Comparison of ENCODE assay signal across 18 cellular contexts in the genomic region with DNA sequence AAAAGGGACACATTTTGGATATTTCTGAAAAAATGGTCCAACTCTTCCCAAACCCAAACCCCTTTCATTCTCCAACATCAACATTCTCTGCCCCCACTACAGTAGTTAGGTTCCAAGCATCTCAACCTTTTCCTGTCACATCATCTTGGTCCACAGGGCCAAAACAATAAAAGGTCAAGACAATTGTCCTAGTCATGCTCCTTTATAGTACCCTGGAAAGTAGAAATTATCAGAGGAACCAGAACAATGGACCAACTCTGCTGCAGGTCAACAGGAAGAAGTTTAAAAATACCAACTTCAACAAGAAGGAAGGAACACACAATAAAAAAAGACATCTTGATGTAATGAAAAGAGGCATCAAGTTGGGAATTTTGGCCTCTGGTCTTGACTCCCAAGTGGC. TPM values are rescaled to one million over a fixed set of nuclear protein-coding genes. Genes with fewer than 3 reads are reported as not detected.
DNase-seq lines count a peak whose midpoint lies in the region; ATAC-seq, FAIRE-seq and TF ChIP-seq lines count a peak whose summit lies in the region.
"Had no signal": no experiment of that assay in that cellular context is flagged by ENCODE, and none has a peak within 500 bp of the region (broad histone marks: within the 10 kb centered on the region; RNA-seq: fewer than 3 reads in every experiment).

No MANE protein-coding gene starts in this region.

- H3K9me1 ChIP-seq in endothelial cell of umbilical vein (replicated peaks; ENCODE audit: control insufficient read depth, extremely low read depth, insufficient read depth, low read length): no peaks in the 10 kb centered on the region

- intact Hi-C loops in heart right ventricle (cut with DNase I) (loop anchor here in 1 of 10 donors (5.0 kb wide), 1 partner anchor 34 kb away; the partner anchor contains the start of gene CLASP1), cardiac septum (cut with DNase I) (no loop called here), endothelial cell of umbilical vein (cut with micrococcal nuclease) (no loop called here), gastrocnemius medialis (cut with DNase I; ENCODE audit: low total_unique reads) (no loop called here), Calu3 (cut with micrococcal nuclease; ENCODE audit: unreplicated experiment) (no loop called here)

- H3K9ac ChIP-seq in BLaER1 treated with 17β-estradiol and CSF1 and Interleukin-3, amounts not matched to agents 10 nM and 100 nM: no peak overlapping the region
- H3K9ac ChIP-seq in endothelial cell of umbilical vein (replicated peaks; ENCODE audit: extremely low read depth, insufficient read depth, low read length): no peak overlapping the region
- H3K9ac ChIP-seq: GM23248 had no signal

- H3K4me3 ChIP-seq in heart right ventricle (no peak overlapping the region), endothelial cell of umbilical vein (replicated peaks in 1 of 3; ENCODE audit: insufficient read depth in 1 of 3, low read depth in 1 of 3, low read length in 3 of 3) (no peak overlapping the region), gastrocnemius medialis (no peak overlapping the region)
- H3K4me3 ChIP-seq in BLaER1 treated with 17β-estradiol and CSF1 and Interleukin-3, amounts not matched to agents 10 nM and 100 nM: peak overlapping the region in 6 of 10 experiments; percentile 19 to 48 (median 40); a peak in 4 of 20 replicates
- H3K4me3 ChIP-seq: GM23248 had no signal

- no TSS peak for BruUV-seq in endothelial cell of umbilical vein (replicated peaks; lab: Mats Ljungman, UMichigan)
- no TSS peak for BruUV-seq in Calu3 (replicated peaks; lab: Mats Ljungman, UMichigan)

- no peak overlapping the region for H3K4me3 Mint-ChIP-seq in Calu3 (ENCODE audit: low read depth, unreplicated experiment)
- H3K4me3 Mint-ChIP-seq: CD4-positive, alpha-beta memory T cell had no signal

- H3K27me3 Mint-ChIP-seq in Calu3 (ENCODE audit: unreplicated experiment): no peaks in the 10 kb centered on the region
- H3K27me3 Mint-ChIP-seq: CD4-positive, alpha-beta memory T cell had no signal

- peaks cover 0 to 15% (median 0%) of the 10 kb centered on the region in 9 donors for H3K36me3 ChIP-seq in heart right ventricle
- peaks cover 27 to 47% (median 38%) of the 10 kb centered on the region in 11 experiments for H3K36me3 ChIP-seq in BLaER1 treated with 17β-estradiol and CSF1 and Interleukin-3, amounts not matched to agents 10 nM and 100 nM
- H3K36me3 ChIP-seq in endothelial cell of umbilical vein (ENCODE audit: control insufficient read depth in 2 of 2, extremely low read depth in 1 of 2, insufficient read depth in 2 of 2, low read length in 2 of 2): no peaks in the 10 kb centered on the region
- no peaks in the 10 kb centered on the region for H3K36me3 ChIP-seq in gastrocnemius medialis

- H3K27me3 ChIP-seq in heart right ventricle (no peaks in the 10 kb centered on the region), endothelial cell of umbilical vein (ENCODE audit: control insufficient read depth in 2 of 2, insufficient read depth in 2 of 2, low read length in 2 of 2) (no peaks in the 10 kb centered on the region), gastrocnemius medialis (no peaks in the 10 kb centered on the region)
- no peaks in the 10 kb centered on the region for H3K27me3 ChIP-seq in BLaER1 treated with 17β-estradiol and CSF1 and Interleukin-3, amounts not matched to agents 10 nM and 100 nM

- H3K4me1 ChIP-seq in heart right ventricle (peaks cover 8 to 70% (median 48%) of the 10 kb centered on the region in 9 donors), endothelial cell of umbilical vein (ENCODE audit: control insufficient read depth, extremely low read depth, insufficient read depth, low read length) (peaks cover 31% of the 10 kb centered on the region), gastrocnemius medialis (peaks cover 57 to 59% of the 10 kb centered on the region in 2 donors)
- peaks cover 16 to 25% (median 22%) of the 10 kb centered on the region in 10 experiments for H3K4me1 ChIP-seq in BLaER1 treated with 17β-estradiol and CSF1 and Interleukin-3, amounts not matched to agents 10 nM and 100 nM

- H3K79me2 ChIP-seq in endothelial cell of umbilical vein (ENCODE audit: control insufficient read depth, insufficient read depth, low read length): peaks cover 31% of the 10 kb centered on the region

- peaks cover 0 to 27% (median 0%) of the 10 kb centered on the region in 11 donors for H3K9me3 ChIP-seq in heart right ventricle
- H3K9me3 ChIP-seq in BLaER1 treated with 17β-estradiol and CSF1 and Interleukin-3, amounts not matched to agents 10 nM and 100 nM (replicated peaks in 1 of 11): peaks cover 53 to 81% (median 71%) of the 10 kb centered on the region in 11 experiments
- no peaks in the 10 kb centered on the region for H3K9me3 ChIP-seq in endothelial cell of umbilical vein (replicated peaks; ENCODE audit: control insufficient read depth, insufficient read depth, low read length)
- H3K9me3 ChIP-seq in gastrocnemius medialis: no peaks in the 10 kb centered on the region

- TF ChIP-seq POLR2A in endothelial cell of umbilical vein (IDR thresholded peaks at IDR 0.05; ENCODE audit: low read depth, low read length) (no peak), gastrocnemius medialis (IDR thresholded peaks at IDR 0.05) (no peak)

- dilution Hi-C loops in endothelial cell of umbilical vein (cut with MboI; ENCODE audit: extremely low pct_ligation_motif_present, low sequenced_read_pairs): no loop called here

- H3K27ac Mint-ChIP-seq in Calu3 (ENCODE audit: unreplicated experiment): no peak overlapping the region
- H3K27ac Mint-ChIP-seq: CD4-positive, alpha-beta memory T cell had no signal

- H2AFZ ChIP-seq in endothelial cell of umbilical vein (ENCODE audit: low read depth, low read length): no peak overlapping the region
- H2AFZ ChIP-seq: GM23248 had no signal

- no peak overlapping the region for H3K4me2 ChIP-seq in BLaER1 treated with 17β-estradiol and CSF1 and Interleukin-3, amounts not matched to agents 10 nM and 100 nM
- H3K4me2 ChIP-seq in endothelial cell of umbilical vein (ENCODE audit: insufficient read depth, low read length): peak overlapping the region; percentile 3

- peak in 7 of 8 donors; percentile 17 to 77 (median 62) for ATAC-seq in heart right ventricle
- peak in 1 of 2 donors; percentile 28 for ATAC-seq in gastrocnemius medialis
- ATAC-seq: HCT116 had no signal

- no peaks in the 10 kb centered on the region for H3K9me3 Mint-ChIP-seq in Calu3 (ENCODE audit: low read depth, unreplicated experiment)
- H3K9me3 Mint-ChIP-seq: CD4-positive, alpha-beta memory T cell had no signal

- DNase-seq in heart right ventricle (no peak), cardiac septum (ENCODE audit: low spot score) (no peak), endothelial cell of umbilical vein (ENCODE audit: low read depth, low spot score) (peak; percentile 57), gastrocnemius medialis (no peak), Calu3 (no peak)
- no peak for DNase-seq in stimulated activated CD4-positive, alpha-beta T cell treated with anti-CD3 and anti-CD28 coated beads, Interleukin-4, amount 100 ng/mL, for 4 hours
- DNase-seq: 8988T; AML-193; C1 segment of cervical spinal cord; CD4-positive, alpha-beta memory T cell; COR-L47; DND-41; GF-D8; GM23248 had no signal

- FAIRE-seq in endothelial cell of umbilical vein (lab: Jason Lieb, UNC): peak; percentile 67
- FAIRE-seq: H54, HTR-8/SVneo had no signal

- H3K36me3 Mint-ChIP-seq in Calu3 (ENCODE audit: insufficient read depth, unreplicated experiment): peaks cover 6% of the 10 kb centered on the region

- no peaks in the 10 kb centered on the region for H3K4me1 Mint-ChIP-seq in Calu3 (ENCODE audit: low read depth, unreplicated experiment)

- TF ChIP-seq CTCF in heart right ventricle (IDR thresholded peaks at IDR 0.05) (no peak), endothelial cell of umbilical vein (IDR thresholded peaks at IDR 0.05; ENCODE audit: extremely low read depth in 1 of 2, insufficient read depth in 1 of 2, low read depth in 1 of 2, low read length in 2 of 2) (no peak), gastrocnemius medialis (IDR thresholded peaks at IDR 0.05 in 4 of 5, conservative IDR thresholded peaks at IDR 0.05 in 1 of 5) (no peak), Calu3 (IDR thresholded peaks at IDR 0.05; ENCODE audit: unreplicated experiment) (no peak)

- in situ Hi-C loops in gastrocnemius medialis (cut with MboI; ENCODE audit: low sequenced_read_pairs in 4 of 4): no loop called here

- POLR2A ChIA-PET in endothelial cell of umbilical vein (lab: Charles Lee): no interaction called here

- CTCF ChIA-PET in endothelial cell of umbilical vein (lab: Charles Lee): interaction anchor here (1.0 kb wide), 2 partner anchors 18 to 56 kb away, joined by 3 read pairs; no protein-coding TSS in a partner anchor
- CTCF ChIA-PET in Calu3 (lab: Charles Lee): no interaction called here

- peak overlapping the region in 6 of 10 donors; percentile 21 to 68 (median 44) for H3K27ac ChIP-seq in heart right ventricle
- H3K27ac ChIP-seq in BLaER1 treated with 17β-estradiol and CSF1 and Interleukin-3, amounts not matched to agents 10 nM and 100 nM: no peak overlapping the region
- no peak overlapping the region for H3K27ac ChIP-seq in endothelial cell of umbilical vein (ENCODE audit: insufficient read depth, low read depth, low read length)
- peak overlapping the region; percentile 68 to 82 (median 74) for H3K27ac ChIP-seq in gastrocnemius medialis
- H3K27ac ChIP-seq: GM23248 had no signal

- peaks cover 0 to 42% (median 8%) of the 10 kb centered on the region in 11 experiments; a peak in 12 of 22 replicates for H4K20me1 ChIP-seq in BLaER1 treated with 17β-estradiol and CSF1 and Interleukin-3, amounts not matched to agents 10 nM and 100 nM
- peaks cover 2% of the 10 kb centered on the region for H4K20me1 ChIP-seq in endothelial cell of umbilical vein (replicated peaks; ENCODE audit: control insufficient read depth, extremely low read depth, insufficient read depth, low read length)

TF ChIP-seq in endothelial cell of umbilical vein, 7 proteins besides CTCF, POLR2A, EP300 and RAD21 (continues in another document):
- TF ChIP-seq GATA2 (IDR thresholded peaks at IDR 0.05; ENCODE audit: insufficient read depth, insufficient read length, low read depth, low read length) (no peak), POLR2AphosphoS5 (IDR thresholded peaks at IDR 0.05; ENCODE audit: insufficient read depth, low read depth, low read length) (no peak), MYC (IDR thresholded peaks at IDR 0.05; ENCODE audit: low read depth, low read length) (no peak)

RNA-seq across cellular contexts. Expression of gene CLASP1, which starts 36.1 kb away (rescaled TPM):
- total RNA-seq in heart right ventricle (10 to 100 TPM; 52.9 to 90.6 (median 76.4) TPM), cardiac septum (66.1 TPM), endothelial cell of umbilical vein (54.8 and 57.9 TPM in 2 replicates), gastrocnemius medialis (10 to 100 TPM; 50.1 to 73.9 (median 61.4) TPM), Calu3 (2022) (54.3 and 59.7 TPM in 2 replicates)
- polyA plus RNA-seq in heart right ventricle (10 to 100 TPM; 10.1 to 16.5 TPM), endothelial cell of umbilical vein (6.9 and 10.0 TPM in 2 replicates)
- 9.4 and 9.7 TPM in 2 replicates for polyA plus RNA-seq in endothelial cell of umbilical vein (2011; cell fraction: cytosol; rRNA removed)
- 35.8 and 39.1 TPM in 2 replicates for polyA plus RNA-seq in endothelial cell of umbilical vein (2011; cell fraction: nucleus; rRNA removed)
- polyA plus RNA-seq in endothelial cell of umbilical vein (2012): 31.0 and 32.9 TPM in 2 replicates
- 70.2 and 73.8 TPM in 2 replicates for polyA minus RNA-seq in endothelial cell of umbilical vein
- polyA minus RNA-seq in endothelial cell of umbilical vein (2011; cell fraction: cytosol; rRNA and poly(A)+ RNA removed): 8.1 TPM
- polyA minus RNA-seq in endothelial cell of umbilical vein (2011; cell fraction: nucleus; rRNA and poly(A)+ RNA removed): 151 and 184 TPM in 2 replicates

Comparison
In these comparisons a context has a peak if more than half of its experiments do, and no peak if none do; other contexts are left out.
1. H3K27ac ChIP-seq: peak in heart right ventricle (6 of 10) and gastrocnemius medialis (4 of 4); none in BLaER1 treated with 17β-estradiol and CSF1 and Interleukin-3, amounts not matched to agents 10 nM and 100 nM (0 of 11) and endothelial cell of umbilical vein (single experiment).
2. H3K4me3 ChIP-seq: peak in BLaER1 treated with 17β-estradiol and CSF1 and Interleukin-3, amounts not matched to agents 10 nM and 100 nM (6 of 10); none in heart right ventricle (0 of 10), endothelial cell of umbilical vein (0 of 3) and gastrocnemius medialis (0 of 4).